In genomic region chr22:40400173-40400572, GRCh38 we compare ENCODE assay signal across 10 cellular contexts. TPM values are rescaled to one million over a fixed set of nuclear protein-coding genes. Genes with fewer than 3 reads are reported as not detected.
DNase-seq lines count a peak whose midpoint lies in the region; ATAC-seq and TF ChIP-seq lines count a peak whose summit lies in the region.
"Had no signal": no experiment of that assay in that cellular context is flagged by ENCODE, and none has a peak within 500 bp of the region (broad histone marks: within the 10 kb centered on the region; RNA-seq: fewer than 3 reads in every experiment).

No MANE protein-coding gene starts in this region.

- DNase-seq in cardiac muscle cell (ENCODE audit: low read depth in 1 of 2, low spot score in 1 of 2) = no peak
- DNase-seq in heart right ventricle = no peak
- DNase-seq in T-helper 17 cell = peak in 1 of 3 donors; percentile 24
- DNase-seq in upper lobe of left lung = peak in 1 of 2 donors; percentile 70
- DNase-seq in G401 (ENCODE audit: low spot score) = no peak
- DNase-seq: amygdala had no signal

- no peak for TF ChIP-seq POLR2A in upper lobe of left lung (IDR thresholded peaks at IDR 0.05)

- no peaks in the 10 kb centered on the region for H3K27me3 Mint-ChIP-seq in T-helper 17 cell
- H3K27me3 Mint-ChIP-seq in dendritic cell treated with granulocyte-macrophage colony-stimulating factor and Interleukin-4, amounts not matched to agents 40 ng/mL and 50 ng/mL, for 4 days = no peaks in the 10 kb centered on the region

- H3K4me3 Mint-ChIP-seq in T-helper 17 cell = peak overlapping the region; percentile 80
- no peak overlapping the region for H3K4me3 Mint-ChIP-seq in dendritic cell treated with granulocyte-macrophage colony-stimulating factor and Interleukin-4, amounts not matched to agents 40 ng/mL and 50 ng/mL, for 4 days

- H3K9me3 ChIP-seq in cardiac muscle cell (ENCODE audit: low read depth) (no peaks in the 10 kb centered on the region), heart right ventricle (no peaks in the 10 kb centered on the region), T-helper 17 cell (ENCODE audit: control insufficient read depth, low read length, poor library complexity, severe bottlenecking) (no peaks in the 10 kb centered on the region), upper lobe of left lung (no peaks in the 10 kb centered on the region)
- H3K9me3 ChIP-seq: pancreas had no signal

- ATAC-seq in heart right ventricle (no peak), T-helper 17 cell (peak; percentile 54), upper lobe of left lung (ENCODE audit: low FRiP score in 2 of 2) (no peak), HG03354 (IDR thresholded peaks at IDR 0.05; ENCODE audit: poor library complexity, severe bottlenecking, unreplicated experiment) (no peak), GM21447 (IDR thresholded peaks at IDR 0.05; ENCODE audit: unreplicated experiment) (no peak)
- ATAC-seq: pancreas had no signal

- WGBS in heart right ventricle, 2 donors = 90 to 91% methylated on average over 15 of the region's 15 CpGs
- 59 to 70% methylated on average over 15 of the region's 15 CpGs for WGBS in upper lobe of left lung, 2 donors

- H3K4me3 ChIP-seq in cardiac muscle cell (no peak overlapping the region), heart right ventricle (no peak overlapping the region), upper lobe of left lung (no peak overlapping the region)
- H3K4me3 ChIP-seq: pancreas had no signal

- TF ChIP-seq EP300 in upper lobe of left lung (IDR thresholded peaks at IDR 0.05) = no peak

- no peak for TF ChIP-seq CTCF in cardiac muscle cell (IDR thresholded peaks at IDR 0.05; ENCODE audit: low read depth, low read length)
- TF ChIP-seq CTCF in heart right ventricle (IDR thresholded peaks at IDR 0.05) = no peak
- no peak for TF ChIP-seq CTCF in upper lobe of left lung (IDR thresholded peaks at IDR 0.05)

- peak overlapping the region; percentile 47 for H3K27ac ChIP-seq in cardiac muscle cell
- peak overlapping the region in 3 of 10 donors; percentile 8 to 51 (median 29) for H3K27ac ChIP-seq in heart right ventricle
- H3K27ac ChIP-seq in upper lobe of left lung = peak overlapping the region in 3 of 4 donors; percentile 28 to 68 (median 44)
- H3K27ac ChIP-seq: pancreas had no signal

- peaks cover 11% of the 10 kb centered on the region for H3K36me3 ChIP-seq in cardiac muscle cell
- H3K36me3 ChIP-seq in heart right ventricle = peaks cover 0 to 56% (median 15%) of the 10 kb centered on the region in 9 donors
- peaks cover 0 to 45% (median 30%) of the 10 kb centered on the region in 4 donors for H3K36me3 ChIP-seq in upper lobe of left lung

- no peaks in the 10 kb centered on the region for H3K9me3 Mint-ChIP-seq in dendritic cell treated with granulocyte-macrophage colony-stimulating factor and Interleukin-4, amounts not matched to agents 40 ng/mL and 50 ng/mL, for 4 days

- intact Hi-C loops in heart right ventricle (cut with DNase I) = no loop called here
- intact Hi-C loops in dendritic cell treated with granulocyte-macrophage colony-stimulating factor and Interleukin-4, amounts not matched to agents 40 ng/mL and 50 ng/mL, for 4 days (cut with micrococcal nuclease) = no loop called here

- in situ Hi-C loops in G401 (cut with HindIII; ENCODE audit: low sequenced_read_pairs) = no loop called here

- H3K36me3 Mint-ChIP-seq in T-helper 17 cell (ENCODE audit: low read depth) = peaks cover 8% of the 10 kb centered on the region
- H3K36me3 Mint-ChIP-seq in dendritic cell treated with granulocyte-macrophage colony-stimulating factor and Interleukin-4, amounts not matched to agents 40 ng/mL and 50 ng/mL, for 4 days (ENCODE audit: low read depth) = peaks cover 66% of the 10 kb centered on the region

- H3K4me1 Mint-ChIP-seq in T-helper 17 cell = peaks cover 59% of the 10 kb centered on the region
- peaks cover 44% of the 10 kb centered on the region for H3K4me1 Mint-ChIP-seq in dendritic cell treated with granulocyte-macrophage colony-stimulating factor and Interleukin-4, amounts not matched to agents 40 ng/mL and 50 ng/mL, for 4 days (ENCODE audit: low read depth)

- H3K27me3 ChIP-seq in cardiac muscle cell (no peaks in the 10 kb centered on the region), heart right ventricle (no peaks in the 10 kb centered on the region), upper lobe of left lung (no peaks in the 10 kb centered on the region)
- H3K27me3 ChIP-seq: pancreas had no signal

- H3K27ac Mint-ChIP-seq in T-helper 17 cell = peak overlapping the region; percentile 83
- peak overlapping the region; percentile 19 for H3K27ac Mint-ChIP-seq in dendritic cell treated with granulocyte-macrophage colony-stimulating factor and Interleukin-4, amounts not matched to agents 40 ng/mL and 50 ng/mL, for 4 days

- H3K4me1 ChIP-seq in cardiac muscle cell (ENCODE audit: low read depth) = peaks cover 13% of the 10 kb centered on the region
- H3K4me1 ChIP-seq in heart right ventricle = peaks cover 0 to 54% (median 34%) of the 10 kb centered on the region in 9 donors
- peaks cover 12 to 49% (median 25%) of the 10 kb centered on the region in 4 donors for H3K4me1 ChIP-seq in upper lobe of left lung

RNA-seq across cellular contexts. Expression of gene SGSM3, which starts 29.8 kb away (rescaled TPM):
- 85.2 and 96.0 TPM in 2 replicates for total RNA-seq in cardiac muscle cell
- 115 and 152 TPM in 2 replicates for polyA plus RNA-seq in cardiac muscle cell
- total RNA-seq in heart right ventricle = 10 to 100 TPM; 26.4 to 43.6 (median 31.6) TPM
- polyA plus RNA-seq in heart right ventricle = 10 to 100 TPM; 41.1 to 69.5 TPM
- 10 to 100 TPM; 56.7 to 79.4 TPM for total RNA-seq in T-helper 17 cell
- 100 to 1,000 TPM in 2 of 6 donors, 10 to 100 TPM in 4; 51.8 to 199 (median 84.0) TPM for total RNA-seq in upper lobe of left lung
- 97.5 and 110 TPM in 2 replicates for total RNA-seq in G401 (2014; rRNA removed; shearing (Covaris generic))

RNA-seq across cellular contexts. Expression of gene ADSL, which starts 53.9 kb away (rescaled TPM):
- total RNA-seq in cardiac muscle cell = 110 and 138 TPM in 2 replicates
- 85.2 and 116 TPM in 2 replicates for polyA plus RNA-seq in cardiac muscle cell
- 10 to 100 TPM; 45.9 to 65.5 (median 53.9) TPM for total RNA-seq in heart right ventricle
- polyA plus RNA-seq in heart right ventricle = 100 to 1,000 TPM in 1 of 2 donors, 10 to 100 TPM in 1; 29.3 to 101 TPM
- total RNA-seq in T-helper 17 cell = 10 to 100 TPM; 59.2 to 67.5 TPM
- total RNA-seq in upper lobe of left lung = 10 to 100 TPM; 17.5 to 80.3 (median 37.9) TPM
- total RNA-seq in G401 (2014; rRNA removed; shearing (Covaris generic)) = 264 and 285 TPM in 2 replicates
